In the genomic region with DNA sequence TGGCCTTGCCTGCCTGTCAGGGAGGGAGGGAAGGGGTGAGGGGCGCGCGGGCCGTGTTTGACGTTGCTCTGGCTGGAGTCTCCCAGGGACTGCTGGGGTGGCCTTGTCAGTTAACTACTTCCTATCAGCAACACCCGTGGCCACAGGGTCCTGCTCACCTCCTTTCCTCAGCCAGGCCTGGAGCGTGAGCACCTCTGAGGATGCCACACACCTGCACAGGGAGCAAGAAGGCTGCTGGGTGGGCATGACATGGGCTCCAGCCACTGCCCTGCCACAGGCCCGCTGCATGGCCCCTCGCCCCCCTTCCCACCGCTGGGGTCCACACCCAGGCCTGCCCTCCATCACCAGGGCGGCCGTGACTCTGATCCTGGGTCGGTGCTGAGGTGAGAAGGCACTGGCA, we compare ENCODE assay signal across 24 cellular contexts.
DNase-seq lines count a peak whose midpoint lies in the region; ATAC-seq and TF ChIP-seq lines count a peak whose summit lies in the region.
"Had no signal": no experiment of that assay in that cellular context is flagged by ENCODE, and none has a peak within 500 bp of the region (broad histone marks: within the 10 kb centered on the region; RNA-seq: fewer than 3 reads in every experiment).

No MANE protein-coding gene starts in this region.

- H3K79me2 ChIP-seq in DND-41 (ENCODE audit: insufficient read depth, low read length) = peaks cover 38% of the 10 kb centered on the region

- H3K9me3 ChIP-seq in DND-41 (ENCODE audit: insufficient read depth, low read length, severe bottlenecking) = peaks cover 16% of the 10 kb centered on the region
- H3K9me3 ChIP-seq: BE2C had no signal

- no peak overlapping the region for H2AFZ ChIP-seq in DND-41 (ENCODE audit: low read depth, low read length)

- H3K27ac ChIP-seq in DND-41 (ENCODE audit: low read length) (peak overlapping the region; percentile 75), RWPE1 (peak overlapping the region; percentile 78)
- H3K27ac ChIP-seq: sigmoid colon, SK-N-MC, thoracic aorta had no signal

- peak overlapping the region; percentile 37 for H3K9ac ChIP-seq in DND-41 (ENCODE audit: low read depth, low read length)

- H3K9me3 Mint-ChIP-seq in T-helper 2 cell treated with Interferon-gamma antibody and Interleukin-4, amounts not matched to agents 5 μg/mL and 100 μg/mL, for 36 hours = peaks cover 12% of the 10 kb centered on the region
- peaks cover 9% of the 10 kb centered on the region for H3K9me3 Mint-ChIP-seq in glutamatergic neuron (ENCODE audit: unreplicated experiment)

- no peak for DNase-seq in T-helper 2 cell treated with Interferon-gamma antibody and Interleukin-4, amounts not matched to agents 5 μg/mL and 100 μg/mL, for 36 hours (ENCODE audit: low spot score)
- DNase-seq in T-helper 2 cell = no peak
- DNase-seq in DND-41 = peak; percentile 45
- DNase-seq in RWPE1 (ENCODE audit: low spot score) = no peak
- DNase-seq in glutamatergic neuron = peak; percentile 10
- DNase-seq in hepatic stellate cell (ENCODE audit: low spot score) = no peak
- DNase-seq: activated CD4-positive, alpha-beta T cell treated with anti-CD3 and anti-CD28 coated beads for 48 hours; activated naive CD4-positive, alpha-beta T cell; BE2C; effector memory CD4-positive, alpha-beta T cell; left cardiac atrium; NCI-H146; NCI-H2171 treated with DMSO at 0.1 percent for 48 hours; NCI-H526 treated with DMSO at 0.1 percent for 48 hours; nephron progenitor cell; sigmoid colon had no signal

- H3K4me3 ChIP-seq in DND-41 (ENCODE audit: low read depth in 1 of 2, low read length in 2 of 2) = no peak overlapping the region
- H3K4me3 ChIP-seq: MG63, sigmoid colon, SK-N-MC, thoracic aorta had no signal

- H3K4me3 Mint-ChIP-seq in T-helper 2 cell treated with Interferon-gamma antibody and Interleukin-4, amounts not matched to agents 5 μg/mL and 100 μg/mL, for 36 hours = peak overlapping the region; percentile 14
- H3K4me3 Mint-ChIP-seq in glutamatergic neuron (ENCODE audit: unreplicated experiment) = no peak overlapping the region
- H3K4me3 Mint-ChIP-seq: mesothelial cell of epicardium; nephron progenitor cell; stimulated activated memory B cell treated with anti-CD40 and anti-IgM and Interleukin-4, amounts not matched to agents 10 μg/mL and 1 μg/mL and 100 μg/mL, for 72 hours had no signal

- peaks cover 61% of the 10 kb centered on the region for H3K4me1 ChIP-seq in DND-41 (ENCODE audit: insufficient read depth, low read length)

- TF ChIP-seq CTCF in DND-41 (IDR thresholded peaks at IDR 0.05; ENCODE audit: borderline replicate concordance, extremely low read depth, low read length, poor library complexity, severe bottlenecking) (no peak), RWPE1 (conservative IDR thresholded peaks at IDR 0.05; ENCODE audit: low read depth) (no peak), glutamatergic neuron (IDR thresholded peaks at IDR 0.05; ENCODE audit: partially characterized antibody, unreplicated experiment) (no peak)

- peaks cover 44% of the 10 kb centered on the region for H3K36me3 Mint-ChIP-seq in T-helper 2 cell treated with Interferon-gamma antibody and Interleukin-4, amounts not matched to agents 5 μg/mL and 100 μg/mL, for 36 hours (ENCODE audit: low read depth)
- H3K36me3 Mint-ChIP-seq in glutamatergic neuron (ENCODE audit: unreplicated experiment) = no peaks in the 10 kb centered on the region

- POLR2A ChIA-PET in RWPE1 (lab: Yijun Ruan, JAX; ENCODE audit: low non-redundant PET) = no interaction called here

- ATAC-seq in DND-41 (ENCODE audit: insufficient read depth, low read depth) (peak; percentile 47), GM19328 (IDR thresholded peaks at IDR 0.05; ENCODE audit: unreplicated experiment) (no peak), GM18861 (IDR thresholded peaks at IDR 0.05; ENCODE audit: unreplicated experiment) (no peak)
- ATAC-seq: esophagus mucosa; stimulated activated memory B cell treated with anti-CD40 and anti-IgM and Interleukin-4, amounts not matched to agents 10 μg/mL and 1 μg/mL and 100 μg/mL, for 72 hours had no signal

- H3K27ac Mint-ChIP-seq in T-helper 2 cell treated with Interferon-gamma antibody and Interleukin-4, amounts not matched to agents 5 μg/mL and 100 μg/mL, for 36 hours = peak overlapping the region; percentile 82
- H3K27ac Mint-ChIP-seq in glutamatergic neuron (ENCODE audit: unreplicated experiment) = no peak overlapping the region
- H3K27ac Mint-ChIP-seq: mesothelial cell of epicardium; stimulated activated memory B cell treated with anti-CD40 and anti-IgM and Interleukin-4, amounts not matched to agents 10 μg/mL and 1 μg/mL and 100 μg/mL, for 72 hours had no signal

- CTCF ChIA-PET in RWPE1 (lab: Yijun Ruan, JAX) = interaction anchor here (0.6 kb wide), 2 partner anchors 13 to 1010 kb away, joined by 3 read pairs; no protein-coding TSS in a partner anchor

- peaks cover 62% of the 10 kb centered on the region for H3K36me3 ChIP-seq in DND-41 (ENCODE audit: insufficient read depth, low read length)
- H3K36me3 ChIP-seq: thoracic aorta had no signal

- H3K4me2 ChIP-seq in DND-41 (ENCODE audit: insufficient read depth, low read length) = 0 out of 2 replicates have a peak overlapping the region, but pooled peaks have one; percentile 16

- H3K27me3 ChIP-seq in DND-41 (ENCODE audit: insufficient read depth, low read length, poor library complexity) = no peaks in the 10 kb centered on the region
- H3K27me3 ChIP-seq: BE2C, MG63, sigmoid colon had no signal

- peaks cover 21% of the 10 kb centered on the region for H3K4me1 Mint-ChIP-seq in T-helper 2 cell treated with Interferon-gamma antibody and Interleukin-4, amounts not matched to agents 5 μg/mL and 100 μg/mL, for 36 hours (ENCODE audit: low read depth)
- no peaks in the 10 kb centered on the region for H3K4me1 Mint-ChIP-seq in glutamatergic neuron (ENCODE audit: low read depth, unreplicated experiment)
- H3K4me1 Mint-ChIP-seq: mesothelial cell of epicardium had no signal

- no peaks in the 10 kb centered on the region for H3K27me3 Mint-ChIP-seq in T-helper 2 cell treated with Interferon-gamma antibody and Interleukin-4, amounts not matched to agents 5 μg/mL and 100 μg/mL, for 36 hours (ENCODE audit: low read depth)
- peaks cover 5% of the 10 kb centered on the region for H3K27me3 Mint-ChIP-seq in glutamatergic neuron (ENCODE audit: unreplicated experiment)
- H3K27me3 Mint-ChIP-seq: stimulated activated memory B cell treated with anti-CD40 and anti-IgM and Interleukin-4, amounts not matched to agents 10 μg/mL and 1 μg/mL and 100 μg/mL, for 72 hours had no signal

- peaks cover 16% of the 10 kb centered on the region for H4K20me1 ChIP-seq in DND-41 (ENCODE audit: insufficient read depth, low read length)

Comparison
In these comparisons a context has a peak if more than half of its experiments do, and no peak if none do; other contexts are left out.
1. DNase-seq: peak in DND-41 (single experiment) and glutamatergic neuron (single experiment); none in T-helper 2 cell treated with Interferon-gamma antibody and Interleukin-4, amounts not matched to agents 5 μg/mL and 100 μg/mL, for 36 hours (single experiment), T-helper 2 cell (0 of 5), RWPE1 (single experiment) and hepatic stellate cell (single experiment).